In genomic region chr5:93756372-93756771, GRCh38 we compare ENCODE assay signal across 17 cellular contexts. TPM values are rescaled to one million over a fixed set of nuclear protein-coding genes. Genes with fewer than 3 reads are reported as not detected.
DNase-seq lines count a peak whose midpoint lies in the region; ATAC-seq, FAIRE-seq and TF ChIP-seq lines count a peak whose summit lies in the region.
"Had no signal": no experiment of that assay in that cellular context is flagged by ENCODE, and none has a peak within 500 bp of the region (broad histone marks: within the 10 kb centered on the region; RNA-seq: fewer than 3 reads in every experiment).

No MANE protein-coding gene starts in this region.

- no peaks in the 10 kb centered on the region for H3K27me3 ChIP-seq in H1 (replicated peaks in 1 of 4; ENCODE audit: control insufficient read depth in 3 of 4, extremely low read depth in 1 of 4, insufficient read depth in 3 of 4, low read length in 3 of 4)
- no peaks in the 10 kb centered on the region for H3K27me3 ChIP-seq in esophagus squamous epithelium
- H3K27me3 ChIP-seq in trophoblast cell (ENCODE audit: insufficient read depth, low read length), result no peaks in the 10 kb centered on the region

- H2BK12ac ChIP-seq in H1 (ENCODE audit: low read depth, low read length) (0 out of 2 replicates have a peak overlapping the region, but pooled peaks have one; percentile 33), trophoblast cell (ENCODE audit: low read length) (no peak overlapping the region)

- DNase-seq in ELF-1 (ENCODE audit: low read depth, low spot score) (peak; percentile 6), H1 (ENCODE audit: low read depth in 1 of 2, low spot score in 2 of 2) (no peak), esophagus squamous epithelium (lab: John Stamatoyannopoulos, UW) (no peak), trophoblast cell (no peak)
- DNase-seq: C1 segment of cervical spinal cord; CD4-positive, CD25-positive, alpha-beta regulatory T cell; COR-L47; DMS 273 treated with DMSO at 0.1 percent for 48 hours; DMS53; GDM1; GOT3; H9; KBM-7 had no signal

- no peak overlapping the region for H3K4me3 ChIP-seq in H1 (ENCODE audit: extremely low read depth in 1 of 4, insufficient read depth in 2 of 4, low read depth in 3 of 4, low read length in 4 of 4)
- H3K4me3 ChIP-seq in esophagus squamous epithelium, result peak overlapping the region in 1 of 4 donors; percentile 32
- H3K4me3 ChIP-seq in trophoblast cell (ENCODE audit: low read depth, low read length), result no peak overlapping the region

- H3K23me2 ChIP-seq in H1 (ENCODE audit: low read depth, low read length), result no peaks in the 10 kb centered on the region

- H4K20me1 ChIP-seq in H1 (replicated peaks in 1 of 2; ENCODE audit: control insufficient read depth in 1 of 2, insufficient read depth in 2 of 2, low read length in 2 of 2), result no peaks in the 10 kb centered on the region

- no peak for TF ChIP-seq RAD21 in H1 (IDR thresholded peaks at IDR 0.05 in 1 of 2, conservative IDR thresholded peaks at IDR 0.05 in 1 of 2; ENCODE audit: low read depth in 2 of 2, low read length in 2 of 2)

- no peak overlapping the region for H2AK5ac ChIP-seq in H1 (ENCODE audit: low read depth, low read length)
- H2AK5ac ChIP-seq in trophoblast cell (ENCODE audit: low read length), result no peak overlapping the region

- H2AFZ ChIP-seq in H1 (ENCODE audit: low read length), result no peak overlapping the region
- no peak overlapping the region for H2AFZ ChIP-seq in trophoblast cell (ENCODE audit: insufficient read depth, low read length, poor library complexity)

- TF ChIP-seq POLR2A in H1 (IDR thresholded peaks at IDR 0.05; ENCODE audit: control extremely low read depth in 1 of 2, low read depth in 2 of 2, low read length in 2 of 2) (no peak), esophagus squamous epithelium (IDR thresholded peaks at IDR 0.05) (no peak)

- no peak overlapping the region for H2BK20ac ChIP-seq in H1 (ENCODE audit: low read length)

- TF ChIP-seq CTCF in H1 (IDR thresholded peaks at IDR 0.05; ENCODE audit: control extremely low read depth in 1 of 3, insufficient read depth in 1 of 3, low read depth in 1 of 3, low read length in 3 of 3), result no peak
- TF ChIP-seq CTCF in esophagus squamous epithelium (IDR thresholded peaks at IDR 0.05), result no peak

- H3K4ac ChIP-seq in H1 (replicated peaks; ENCODE audit: insufficient read length, low read depth, low read length) (no peak overlapping the region), trophoblast cell (ENCODE audit: low read depth, low read length) (no peak overlapping the region)

- no peak overlapping the region for H4K5ac ChIP-seq in H1 (ENCODE audit: insufficient read length, low read depth, low read length)

- no peak overlapping the region for H3K14ac ChIP-seq in H1 (ENCODE audit: insufficient read length)
- no peak overlapping the region for H3K14ac ChIP-seq in trophoblast cell (ENCODE audit: low read length)

- no peak overlapping the region for H2BK5ac ChIP-seq in H1 (ENCODE audit: low read depth, low read length)
- no peak overlapping the region for H2BK5ac ChIP-seq in trophoblast cell (ENCODE audit: low read depth, low read length, poor library complexity)

- no peaks in the 10 kb centered on the region for H3K36me3 ChIP-seq in H1 (ENCODE audit: control insufficient read depth in 2 of 4, insufficient read depth in 4 of 4, low read length in 3 of 4)
- no peaks in the 10 kb centered on the region for H3K36me3 ChIP-seq in esophagus squamous epithelium
- no peaks in the 10 kb centered on the region for H3K36me3 ChIP-seq in trophoblast cell (ENCODE audit: control insufficient read depth in 1 of 2, insufficient read depth in 2 of 2, low read length in 2 of 2)

- H3K79me1 ChIP-seq in H1 (ENCODE audit: low read depth, low read length) (no peaks in the 10 kb centered on the region), trophoblast cell (ENCODE audit: low read length) (no peaks in the 10 kb centered on the region)

- no peak overlapping the region for H2BK15ac ChIP-seq in H1 (ENCODE audit: low read length)

- 80% methylated on average over 5 of the region's 5 CpGs; no CpG with 5 or more reads in 1 of the 2 experiments for WGBS in H1 (ENCODE audit: extremely low coverage in 1 of 2, insufficient coverage in 1 of 2, insufficient read length in 1 of 2, insufficient replicate concordance in 2 of 2, low coverage in 1 of 2, low lambda C conversion rate in 2 of 2, missing lambda C conversion rate in 1 of 2), 2 experiments
- 40 to 95% methylated on average over 1 to 4 of the region's 5 CpGs for WGBS in esophagus squamous epithelium, 2 donors
- WGBS in trophoblast cell (ENCODE audit: extremely low coverage, insufficient coverage, insufficient read length), result no CpG with 5 or more reads among the region's 5 CpGs

- POLR2A ChIA-PET in H1 (lab: Charles Lee; ENCODE audit: partially characterized antibody), result no interaction called here

- H3K4me2 ChIP-seq in H1 (ENCODE audit: insufficient read depth in 1 of 2, low read depth in 2 of 2, low read length in 2 of 2), result no peak overlapping the region
- H3K4me2 ChIP-seq in trophoblast cell (ENCODE audit: low read length), result no peak overlapping the region

- TF ChIP-seq EP300 in H1 (IDR thresholded peaks at IDR 0.05; ENCODE audit: borderline replicate concordance in 1 of 2, low read depth in 2 of 2, low read length in 2 of 2), result no peak

- H3K56ac ChIP-seq in H1 (replicated peaks; ENCODE audit: insufficient read length, low read depth, low read length), result no peak overlapping the region

- H3K4me1 ChIP-seq in H1 (replicated peaks in 1 of 4; ENCODE audit: control insufficient read depth in 3 of 4, insufficient read depth in 4 of 4, low read length in 3 of 4), result peaks cover 0 to 3% (median 0%) of the 10 kb centered on the region in 4 experiments; a peak in 1 of 7 replicates
- peaks cover 0 to 34% (median 3%) of the 10 kb centered on the region in 3 donors for H3K4me1 ChIP-seq in esophagus squamous epithelium
- H3K4me1 ChIP-seq in trophoblast cell (ENCODE audit: control insufficient read depth in 1 of 2, insufficient read depth in 2 of 2, low read length in 2 of 2), result peaks cover 0 to 3% of the 10 kb centered on the region in 2 experiments

- no peak for ATAC-seq in GM21390 (IDR thresholded peaks at IDR 0.05; ENCODE audit: unreplicated experiment)
- ATAC-seq in HG02571 (IDR thresholded peaks at IDR 0.05; ENCODE audit: unreplicated experiment), result no peak
- no peak for ATAC-seq in GM18502 (IDR thresholded peaks at IDR 0.05; ENCODE audit: poor library complexity, unreplicated experiment)
- ATAC-seq: HepG2 had no signal

- H4K91ac ChIP-seq in H1 (replicated peaks; ENCODE audit: insufficient read length, low read length) (no peak overlapping the region), trophoblast cell (ENCODE audit: low read depth, low read length) (no peak overlapping the region)

- H3K18ac ChIP-seq in H1 (ENCODE audit: extremely low read depth, low read length), result no peak overlapping the region
- no peak overlapping the region for H3K18ac ChIP-seq in trophoblast cell (ENCODE audit: low read length)

- intact Hi-C loops in esophagus squamous epithelium (cut with DNase I), result no loop called here

- peaks cover 5 to 7% of the 10 kb centered on the region in 2 experiments; a peak in 1 of 4 replicates for H3K9me3 ChIP-seq in H1 (ENCODE audit: insufficient read depth in 2 of 2, low read depth in 1 of 2, low read length in 1 of 2)
- H3K9me3 ChIP-seq in esophagus squamous epithelium, result peaks cover 0 to 9% (median 8%) of the 10 kb centered on the region in 3 donors
- H3K9me3 ChIP-seq in trophoblast cell (ENCODE audit: insufficient read depth, low read depth, low read length), result peaks cover 1% of the 10 kb centered on the region

- H3K9ac ChIP-seq in H1 (replicated peaks in 1 of 4; ENCODE audit: extremely low read depth in 1 of 4, low read depth in 3 of 4, low read length in 3 of 4) (no peak overlapping the region), trophoblast cell (ENCODE audit: low read length) (peak overlapping the region; percentile 64)

- no peak for FAIRE-seq in H1 (lab: Jason Lieb, UNC)
- FAIRE-seq: HepG2 had no signal

- H3K23ac ChIP-seq in H1 (ENCODE audit: insufficient read length), result no peak overlapping the region
- no peak overlapping the region for H3K23ac ChIP-seq in trophoblast cell (ENCODE audit: low read length)

- H2BK120ac ChIP-seq in H1 (replicated peaks; ENCODE audit: low read depth, low read length) (no peak overlapping the region), trophoblast cell (ENCODE audit: insufficient read depth, low read length, poor library complexity) (no peak overlapping the region)

- no peaks in the 10 kb centered on the region for H3K79me2 ChIP-seq in H1 (ENCODE audit: control insufficient read depth in 1 of 2, insufficient read depth in 2 of 2, low read length in 2 of 2)
- H3K79me2 ChIP-seq in trophoblast cell (ENCODE audit: control insufficient read depth, insufficient read depth, low read length, poor library complexity), result no peaks in the 10 kb centered on the region

- CTCF ChIA-PET in H1 (lab: Charles Lee; ENCODE audit: partially characterized antibody), result interaction anchor here (0.9 to 1.8 kb wide), 3 partner anchors 12 to 139 kb away, joined by 3 to 4 read pairs (median 3); no protein-coding TSS in a partner anchor

- no peak overlapping the region for H4K12ac ChIP-seq in trophoblast cell (ENCODE audit: low read depth, low read length)

- H4K8ac ChIP-seq in H1 (ENCODE audit: extremely low read depth, insufficient read depth, low read length) (no peak overlapping the region), trophoblast cell (ENCODE audit: low read depth, low read length) (no peak overlapping the region)

- H3K27ac ChIP-seq in H1 (ENCODE audit: low read depth, low read length) (no peak overlapping the region), esophagus squamous epithelium (peak overlapping the region in 3 of 4 donors; percentile 70 to 79 (median 75)), trophoblast cell (ENCODE audit: low read depth, low read length) (no peak overlapping the region)

TF ChIP-seq in H1, 55 proteins besides CTCF, POLR2A, EP300 and RAD21:
- TF ChIP-seq ASH2L (IDR thresholded peaks at IDR 0.05; ENCODE audit: low read length), result no peak
- no peak for TF ChIP-seq FOSL1 (IDR thresholded peaks at IDR 0.05; ENCODE audit: insufficient read depth, low read depth, low read length)
- no peak for TF ChIP-seq CBX5 (IDR thresholded peaks at IDR 0.05; ENCODE audit: low read depth, low read length)
- no peak for TF ChIP-seq TCF12 (IDR thresholded peaks at IDR 0.05; ENCODE audit: low read depth, low read length)
- no peak for TF ChIP-seq HDAC6 (IDR thresholded peaks at IDR 0.05; ENCODE audit: low read depth, low read length)

RNA-seq across cellular contexts. Expression of gene POU5F2, which starts 15.0 kb away (rescaled TPM):
- total RNA-seq in H1 (2021; fragmentation: NEBNext Ultra II Directional; extraction: Animal tissue kit (Norgen Biotek cat#: 25700)), result 0.06 TPM in 2 replicates
- 0.03 and 0.08 TPM in 2 replicates for polyA plus RNA-seq in H1 (2011; rRNA removed)
- polyA plus RNA-seq in H1 (2011; cell fraction: cytosol; rRNA removed), result 0.01 TPM
- 0.26 TPM for polyA plus RNA-seq in H1 (2011; cell fraction: nucleus; rRNA removed)
- 0.01 TPM in 1 of 4 replicates, not detected in the others for polyA plus RNA-seq in H1 (2012, experiment 1 of 2)
- polyA plus RNA-seq in H1 (2012, experiment 2 of 2), result not detected
- polyA plus RNA-seq in H1 (2013, experiment 1 of 2), result under 0.01 TPM
- not detected for polyA plus RNA-seq in H1 (2013, experiment 2 of 2)
- polyA minus RNA-seq in H1 (2011; rRNA and poly(A)+ RNA removed), result 1.4 and 1.5 TPM in 2 replicates
- polyA minus RNA-seq in H1 (2011; cell fraction: cytosol; rRNA and poly(A)+ RNA removed), result 0.22 TPM
- polyA minus RNA-seq in H1 (2011; cell fraction: nucleus; rRNA and poly(A)+ RNA removed), result 8.2 TPM
- 1 to 10 TPM in 3 of 4 donors, under 1 TPM in 1; 0.73 to 3.8 (median 2.2) TPM for total RNA-seq in esophagus squamous epithelium
- polyA plus RNA-seq in trophoblast cell (2013), result not detected in 2 replicates

Comparison
In these comparisons a context has a peak if more than half of its experiments do, and no peak if none do; other contexts are left out.
1. H3K27ac ChIP-seq: peak in esophagus squamous epithelium (3 of 4); none in H1 (single experiment) and trophoblast cell (single experiment).